Comparison of ENCODE assay signal across 8 cellular contexts in the genomic region with DNA sequence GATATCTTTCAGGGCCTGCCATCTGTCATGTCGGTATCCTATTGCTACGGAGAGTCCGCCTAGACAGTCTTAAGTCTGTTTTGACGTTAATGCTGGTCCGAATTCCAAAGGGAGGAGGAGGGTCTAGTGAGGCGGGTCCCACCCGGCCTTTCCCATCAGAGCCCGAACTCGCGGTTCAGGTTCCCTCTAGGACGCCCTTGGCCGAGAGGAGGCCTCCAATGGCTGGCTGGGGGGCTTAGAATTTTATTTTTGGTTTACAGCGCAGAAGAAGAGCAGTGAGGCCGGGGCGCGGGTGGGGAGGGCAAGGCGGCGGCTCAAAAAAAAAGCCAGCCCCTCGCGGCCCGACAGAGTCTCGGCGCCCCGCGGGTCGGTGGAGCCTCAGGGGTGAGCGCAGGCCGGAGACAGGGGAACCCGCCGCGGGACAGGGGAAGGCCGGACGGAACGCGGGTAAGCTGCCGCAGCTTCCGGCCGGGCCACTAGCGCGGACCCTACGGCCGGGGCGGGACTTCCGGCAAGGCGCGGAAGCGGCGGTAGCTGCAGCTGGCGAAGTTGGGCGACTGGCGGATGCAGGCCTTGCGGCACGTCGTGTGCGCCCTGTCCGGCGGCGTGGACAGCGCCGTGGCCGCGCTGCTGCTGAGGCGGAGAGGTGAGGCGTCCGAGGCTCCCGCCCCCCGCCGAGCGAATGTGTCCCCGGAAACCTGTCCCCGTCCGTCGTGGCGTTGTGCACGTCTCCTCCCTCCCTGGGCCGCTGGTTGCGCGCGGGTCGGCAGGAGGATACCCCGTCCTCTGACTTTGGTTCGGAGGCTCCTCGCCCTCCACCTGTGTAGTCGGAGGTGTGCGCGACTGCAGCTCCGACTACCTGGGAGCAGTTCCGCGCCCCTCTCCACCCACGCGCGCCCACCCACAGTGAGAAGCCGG. TPM values are rescaled to one million over a fixed set of nuclear protein-coding genes. Genes with fewer than 3 reads are reported as not detected.
DNase-seq lines count a peak whose midpoint lies in the region; ATAC-seq and TF ChIP-seq lines count a peak whose summit lies in the region.

Gene TRMU, plus strand, starts transcription at position 514 of the 918 bp plus-strand sequence. Its CDS starts 51 bp downstream, at position 565.

- CTCF ChIA-PET in CD8-positive, alpha-beta T cell (lab: Charles Lee), result interaction anchor here (1.5 kb wide), 1 partner anchor 203 kb away, joined by 3 read pairs; no protein-coding TSS in a partner anchor
- CTCF ChIA-PET in PC-9 (lab: Charles Lee), result interaction anchor here (0.5 kb wide), 1 partner anchor 1644 kb away, joined by 6 read pairs; no protein-coding TSS in a partner anchor

- H3K36me3 Mint-ChIP-seq in CD8-positive, alpha-beta T cell, result peaks cover 41% of the 10 kb centered on the region

- H3K4me1 Mint-ChIP-seq in CD8-positive, alpha-beta T cell (ENCODE audit: low read depth), result peaks cover 39% of the 10 kb centered on the region

- H3F3A ChIP-seq in PC-9 (ENCODE audit: insufficient read depth, low read depth), result peaks cover 20% of the 10 kb centered on the region

- BruUV-seq in PC-9 (replicated peaks; lab: Mats Ljungman, UMichigan), result TSS peak; percentile 87

- peaks cover 16% of the 10 kb centered on the region for H3K4me1 ChIP-seq in CD8-positive, alpha-beta T cell (ENCODE audit: insufficient read depth, low read length)
- H3K4me1 ChIP-seq in PC-9 (replicated peaks; ENCODE audit: insufficient read depth) (peaks cover 16% of the 10 kb centered on the region), esophagus squamous epithelium (peaks cover 10 to 26% (median 12%) of the 10 kb centered on the region in 3 donors)

- intact Hi-C loops in CD8-positive, alpha-beta T cell (cut with DNase I, micrococcal nuclease), result loop anchor here (1.0 to 5.0 kb wide), 7 partner anchors 39 to 323 kb away; partner anchors contain the start of genes GTSE1 (in 2 of the 2), CDPF1 (in 1 of the 2) and PPARA (in 1 of the 2)
- intact Hi-C loops in PC-9 (cut with micrococcal nuclease; ENCODE audit: unreplicated experiment), result no loop called here
- intact Hi-C loops in esophagus squamous epithelium (cut with DNase I), result no loop called here

- peaks cover 27% of the 10 kb centered on the region for H3K36me3 ChIP-seq in CD8-positive, alpha-beta T cell (ENCODE audit: insufficient read depth, low read length)
- peaks cover 27% of the 10 kb centered on the region for H3K36me3 ChIP-seq in PC-9 (ENCODE audit: low read depth)
- H3K36me3 ChIP-seq in esophagus squamous epithelium, result peaks cover 10 to 31% (median 14%) of the 10 kb centered on the region in 3 donors

- H3K27ac ChIP-seq in CD8-positive, alpha-beta T cell (ENCODE audit: low read depth, low read length), result peak within 1 kb of the TSS; percentile 68
- H3K27ac ChIP-seq in PC-9 (peak within 1 kb of the TSS; percentile 36; the same call in 1 of the 2 replicates), esophagus squamous epithelium (peak within 1 kb of the TSS; percentile 91 to 96 (median 94))

- H3K9me3 ChIP-seq in CD8-positive, alpha-beta T cell (ENCODE audit: low read length), result no peaks in the 10 kb centered on the region
- H3K9me3 ChIP-seq in PC-9 (ENCODE audit: insufficient read depth, low read depth) (no peaks in the 10 kb centered on the region), esophagus squamous epithelium (no peaks in the 10 kb centered on the region)

- H3K27me3 Mint-ChIP-seq in CD8-positive, alpha-beta T cell (ENCODE audit: low read depth), result no peaks in the 10 kb centered on the region

- H3K4me3 ChIP-seq in CD8-positive, alpha-beta T cell (ENCODE audit: low read depth, low read length), result peak within 1 kb of the TSS; percentile 80
- H3K4me3 ChIP-seq in PC-9, result peak within 1 kb of the TSS; percentile 77
- H3K4me3 ChIP-seq in esophagus squamous epithelium, result peak within 1 kb of the TSS; percentile 61 to 86 (median 86)

- ATAC-seq in CD8-positive, alpha-beta T cell, result peak; percentile 80
- peak; percentile 70 for ATAC-seq in GM19455 (IDR thresholded peaks at IDR 0.05; ENCODE audit: unreplicated experiment)

- H3K4me2 ChIP-seq in PC-9, result peak within 1 kb of the TSS; percentile 97

- H4K20me1 ChIP-seq in PC-9 (ENCODE audit: insufficient read depth), result peaks cover 12% of the 10 kb centered on the region; the same call in 1 of the 2 replicates

- H3K27me3 ChIP-seq in CD8-positive, alpha-beta T cell (ENCODE audit: insufficient read depth, low read length), result no peaks in the 10 kb centered on the region
- H3K27me3 ChIP-seq in PC-9 (ENCODE audit: insufficient read depth, low read depth) (no peaks in the 10 kb centered on the region), esophagus squamous epithelium (no peaks in the 10 kb centered on the region)

- no peaks in the 10 kb centered on the region for H3K9me3 Mint-ChIP-seq in CD8-positive, alpha-beta T cell

- no peak for TF ChIP-seq CTCF in CD8-positive, alpha-beta T cell (IDR thresholded peaks at IDR 0.05)
- TF ChIP-seq CTCF in PC-9 (conservative IDR thresholded peaks at IDR 0.05) (no peak), esophagus squamous epithelium (IDR thresholded peaks at IDR 0.05) (peak in 1 of 6 experiments; percentile 9)

- peaks cover 42% of the 10 kb centered on the region for H3K79me2 ChIP-seq in PC-9 (ENCODE audit: low read depth)

- H3K4me3 Mint-ChIP-seq in CD8-positive, alpha-beta T cell, result peak within 1 kb of the TSS; percentile 95

- WGBS in esophagus squamous epithelium, 2 donors, result 15 to 17% methylated on average over 6 to 8 of the region's 93 CpGs

- peak in 3 of 4 donors; percentile 33 to 66 (median 61) for TF ChIP-seq POLR2A in esophagus squamous epithelium (IDR thresholded peaks at IDR 0.05)

- peak; percentile 29 to 86 (median 68) for DNase-seq in CD8-positive, alpha-beta T cell
- DNase-seq in HS-5 (ENCODE audit: low read depth) (peak; percentile 36), PC-9 (peak; percentile 75 to 80), esophagus squamous epithelium (lab: John Stamatoyannopoulos, UW) (no peak), myocyte (ENCODE audit: low read depth) (peak; percentile 90)
- peak; percentile 82 to 87 for DNase-seq in activated T-cell treated with anti-CD3 and anti-CD28 coated beads, Interleukin-2, amount 50 U/mL, for 48 hours
- peak; percentile 31 to 76 for DNase-seq in stimulated activated CD8-positive, alpha-beta memory T cell treated with anti-CD3 and anti-CD28 coated beads, Interleukin-7, amount 100 ng/mL, for 4 hours (ENCODE audit: low read depth in 2 of 2)

- POLR2A ChIA-PET in CD8-positive, alpha-beta T cell (lab: Charles Lee), result interaction anchor here (0.6 kb wide), 1 partner anchor 1143 kb away, joined by 5 read pairs; no protein-coding TSS in a partner anchor
- POLR2A ChIA-PET in PC-9 (lab: Charles Lee; ENCODE audit: unreplicated experiment), result interaction anchor here (0.5 to 0.8 kb wide), 6 partner anchors 192 to 1534 kb away, joined by 3 to 12 read pairs (median 5); partner anchors contain the start of gene TBC1D22A

- H2AFZ ChIP-seq in PC-9, result peak within 1 kb of the TSS; percentile 94

- no peaks in the 10 kb centered on the region for H3K9me2 ChIP-seq in PC-9 (ENCODE audit: insufficient read depth)

- peak within 1 kb of the TSS; percentile 91 for H3K27ac Mint-ChIP-seq in CD8-positive, alpha-beta T cell

RNA-seq across cellular contexts. Expression of gene TRMU, which starts in this region (rescaled TPM):
- 10 to 100 TPM; 51.0 to 56.3 TPM for total RNA-seq in CD8-positive, alpha-beta T cell
- total RNA-seq in PC-9 (2021) (51.5 and 58.2 TPM in 2 replicates), esophagus squamous epithelium (10 to 100 TPM; 17.7 to 43.1 (median 32.5) TPM), myocyte (34.9 and 40.2 TPM in 2 replicates)
- 27.2 TPM for polyA plus RNA-seq in myocyte (2012)

Comparison
In these comparisons a context has a peak if more than half of its experiments do, and no peak if none do; other contexts are left out.
1. H3K27ac ChIP-seq: peak in every context shown above with its lines; median percentile 94 in esophagus squamous epithelium; 68 in CD8-positive, alpha-beta T cell; 36 in PC-9.
2. intact Hi-C loops: an anchor here in CD8-positive, alpha-beta T cell (1.0 to 5.0 kb wide); none called in PC-9 and esophagus squamous epithelium.